In the genomic region with DNA sequence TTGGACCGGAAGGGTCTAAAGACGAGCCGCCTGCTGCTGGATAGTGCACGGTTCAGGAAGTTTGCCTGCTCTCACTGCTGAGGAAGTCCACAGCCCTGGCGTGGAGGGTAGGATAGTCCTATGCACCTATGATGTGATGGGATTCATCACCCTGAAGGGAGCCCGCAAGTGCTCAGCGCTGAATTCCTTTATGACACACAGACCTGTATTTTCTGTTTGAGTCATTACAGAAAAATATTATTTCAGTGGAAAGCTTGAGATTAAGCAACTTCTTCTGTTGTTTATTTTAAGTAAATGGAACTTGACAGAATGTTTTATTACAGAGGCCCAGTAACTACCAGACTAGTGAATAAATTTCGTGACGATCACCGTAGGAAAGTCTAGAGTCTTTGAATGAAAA, we compare ENCODE assay signal across 20 cellular contexts.
DNase-seq lines count a peak whose midpoint lies in the region; ATAC-seq, FAIRE-seq and TF ChIP-seq lines count a peak whose summit lies in the region.
"Had no signal": no experiment of that assay in that cellular context is flagged by ENCODE, and none has a peak within 500 bp of the region (broad histone marks: within the 10 kb centered on the region; RNA-seq: fewer than 3 reads in every experiment).

No MANE protein-coding gene starts in this region.

- no peak overlapping the region for H3K27ac ChIP-seq in upper lobe of right lung
- H3K27ac ChIP-seq: left ventricle myocardium inferior, thyroid gland had no signal

- TF ChIP-seq CTCF in astrocyte of the spinal cord (IDR thresholded peaks at IDR 0.05; ENCODE audit: low read depth, low read length) (no peak), upper lobe of right lung (IDR thresholded peaks at IDR 0.05) (no peak)

- no peaks in the 10 kb centered on the region for H3K4me1 ChIP-seq in upper lobe of right lung
- H3K4me1 ChIP-seq: left ventricle myocardium inferior, thyroid gland had no signal

- FAIRE-seq in GM12892 (lab: Jason Lieb, UNC) = no peak
- FAIRE-seq: endothelial cell of umbilical vein had no signal

- in situ Hi-C loops in astrocyte of the spinal cord (cut with HindIII; ENCODE audit: low sequenced_read_pairs) = no loop called here

- ATAC-seq in upper lobe of right lung = peak; percentile 19
- ATAC-seq: natural killer cell, Right ventricle myocardium inferior had no signal

- H3K9me3 ChIP-seq in upper lobe of right lung = no peaks in the 10 kb centered on the region
- H3K9me3 ChIP-seq: left ventricle myocardium inferior, thyroid gland had no signal

- H3K27me3 ChIP-seq in upper lobe of right lung = no peaks in the 10 kb centered on the region
- H3K27me3 ChIP-seq: thyroid gland had no signal

- intact Hi-C loops in upper lobe of right lung (cut with DNase I) = no loop called here

- DNase-seq in HT1080 (ENCODE audit: low read depth) (peak; percentile 49), astrocyte of the spinal cord (ENCODE audit: low read depth, low spot score) (peak; percentile 24), iris pigment epithelial cell (ENCODE audit: low read depth) (peak; percentile 77), upper lobe of right lung (no peak), NCI-H82 (lab: John Stamatoyannopoulos, UW) (no peak), GM12892 (ENCODE audit: insufficient read length) (no peak), KG1 (lab: John Stamatoyannopoulos, UW) (no peak)
- DNase-seq: activated CD4-positive, alpha-beta T cell treated with anti-CD3 and anti-CD28 coated beads, Interleukin-2, amount 10 ng/mL, durations not matched to agents 7 days and 5 days; activated naive CD4-positive, alpha-beta T cell treated with anti-CD3 and anti-CD28 coated beads for 36 hours; CD4-positive, alpha-beta memory T cell; central memory CD4-positive, alpha-beta T cell; left ventricle myocardium inferior; midbrain; natural killer cell; NCI-H1092 treated with DMSO at 0.1 percent for 48 hours; NCI-H2029; stimulated activated naive CD4-positive, alpha-beta T cell treated with Interleukin-2 at 50 U/mL for 16 hours; thyroid gland had no signal

- TF ChIP-seq POLR2A in GM12892 (IDR thresholded peaks at IDR 0.05; ENCODE audit: low read depth, low read length) = no peak

- H3K36me3 ChIP-seq in upper lobe of right lung = no peaks in the 10 kb centered on the region
- H3K36me3 ChIP-seq: left ventricle myocardium inferior, thyroid gland had no signal

- H3K4me3 ChIP-seq in astrocyte of the spinal cord (ENCODE audit: low read depth, low read length) = no peak overlapping the region
- H3K4me3 ChIP-seq in upper lobe of right lung = no peak overlapping the region
- H3K4me3 ChIP-seq: left ventricle myocardium inferior, thyroid gland had no signal

Comparison
In these comparisons a context has a peak if more than half of its experiments do, and no peak if none do; other contexts are left out.
1. DNase-seq: peak in HT1080 (single experiment), astrocyte of the spinal cord (single experiment) and iris pigment epithelial cell (single experiment); none in upper lobe of right lung (single experiment), NCI-H82 (single experiment), GM12892 (single experiment) and KG1 (single experiment).